8 cellular contexts compared by ENCODE assay signal in genomic region chr4:16224669-16225068, GRCh38. TPM values are rescaled to one million over a fixed set of nuclear protein-coding genes. Genes with fewer than 3 reads are reported as not detected.
DNase-seq lines count a peak whose midpoint lies in the region; ATAC-seq and TF ChIP-seq lines count a peak whose summit lies in the region.

No MANE protein-coding gene starts in this region.

- peaks cover 70% of the 10 kb centered on the region for H3K27me3 ChIP-seq in BLaER1
- H3K27me3 ChIP-seq in colonic mucosa = no peaks in the 10 kb centered on the region

- H3K9ac ChIP-seq in BLaER1 = peak overlapping the region; percentile 89; the same call in 1 of the 2 replicates
- H3K9ac ChIP-seq in colonic mucosa (ENCODE audit: low read depth in 2 of 2, low read length in 2 of 2) = peak overlapping the region in 1 of 2 donors; percentile 87

- peak overlapping the region; percentile 83 for H3K4me3 ChIP-seq in BLaER1
- peak overlapping the region; percentile 57 for H3K4me3 ChIP-seq in colonic mucosa

- ATAC-seq in naive B cell (ENCODE audit: low read depth in 2 of 2) (no peak), HG03039 (IDR thresholded peaks at IDR 0.05; ENCODE audit: unreplicated experiment) (no peak), HG03460 (IDR thresholded peaks at IDR 0.05; ENCODE audit: unreplicated experiment) (no peak)

- H3K27ac Mint-ChIP-seq in naive B cell = peak overlapping the region; percentile 85 to 94 (median 92)

- H3K4me1 ChIP-seq in BLaER1 = peaks cover 25% of the 10 kb centered on the region
- H3K4me1 ChIP-seq in colonic mucosa = peaks cover 18% of the 10 kb centered on the region

- H3K4me1 Mint-ChIP-seq in naive B cell = peaks cover 34 to 66% (median 60%) of the 10 kb centered on the region in 3 donors

- H3K27ac ChIP-seq in BLaER1 (0 out of 2 replicates have a peak overlapping the region, but pooled peaks have one; percentile 0), KOPT-K1 (ENCODE audit: low read depth, low read length, poor library complexity, severe bottlenecking) (peak overlapping the region; percentile 72), colonic mucosa (peak overlapping the region; percentile 0)

- TF ChIP-seq CTCF in colonic mucosa (IDR thresholded peaks at IDR 0.05) = no peak

- DNase-seq in colonic mucosa (no peak), naive B cell (no peak), midbrain (lab: John Stamatoyannopoulos, UW) (no peak), posterior cingulate gyrus (no peak)

- intact Hi-C loops in colonic mucosa (cut with DNase I) = no loop called here
- intact Hi-C loops in posterior cingulate gyrus (cut with DNase I) = no loop called here

- H3K9me3 ChIP-seq in BLaER1 = no peaks in the 10 kb centered on the region
- no peaks in the 10 kb centered on the region for H3K9me3 ChIP-seq in KOPT-K1 (ENCODE audit: insufficient read depth, low read length, poor library complexity, severe bottlenecking)
- no peaks in the 10 kb centered on the region for H3K9me3 ChIP-seq in colonic mucosa

- H3K27me3 Mint-ChIP-seq in naive B cell = no peaks in the 10 kb centered on the region

- H3K36me3 ChIP-seq in BLaER1 = peaks cover 6% of the 10 kb centered on the region; the same call in 1 of the 2 replicates
- peaks cover 14% of the 10 kb centered on the region for H3K36me3 ChIP-seq in KOPT-K1 (ENCODE audit: insufficient read depth, low read length)
- no peaks in the 10 kb centered on the region for H3K36me3 ChIP-seq in colonic mucosa

- no peaks in the 10 kb centered on the region for H3K36me3 Mint-ChIP-seq in naive B cell

- peak overlapping the region; percentile 87 to 95 (median 90) for H3K4me3 Mint-ChIP-seq in naive B cell

- no peaks in the 10 kb centered on the region for H3K9me3 Mint-ChIP-seq in naive B cell

- H3K4me2 ChIP-seq in BLaER1 = peak overlapping the region; percentile 82

- peaks cover 66% of the 10 kb centered on the region for H4K20me1 ChIP-seq in BLaER1

RNA-seq across cellular contexts. Expression of gene TAPT1, which starts 1.6 kb away (rescaled TPM):
- 10 to 100 TPM; 32.3 to 35.2 TPM for total RNA-seq in colonic mucosa
- polyA plus RNA-seq in naive B cell (ENCODE audit: low read depth in 6 of 6) = 100 to 1,000 TPM; 119 to 235 (median 190) TPM

Comparison
In these comparisons a context has a peak if more than half of its experiments do, and no peak if none do; other contexts are left out.
1. H3K27ac ChIP-seq: peak in every context shown above with its lines; median percentile 72 in KOPT-K1; 0 in BLaER1; 0 in colonic mucosa.